12 cellular contexts compared by ENCODE assay signal in genomic region chrX:81259714-81260395, GRCh38. TPM values are rescaled to one million over a fixed set of nuclear protein-coding genes. Genes with fewer than 3 reads are reported as not detected.
DNase-seq lines count a peak whose midpoint lies in the region; TF ChIP-seq lines count a peak whose summit lies in the region.
"Had no signal": no experiment of that assay in that cellular context is flagged by ENCODE, and none has a peak within 500 bp of the region (broad histone marks: within the 10 kb centered on the region; RNA-seq: fewer than 3 reads in every experiment).

No MANE protein-coding gene starts in this region.

- H3K4me3 ChIP-seq in fibroblast of mammary gland (ENCODE audit: control insufficient read depth, low read depth, low read length): no peak overlapping the region
- H3K4me3 ChIP-seq in retinal pigment epithelial cell (ENCODE audit: low read length): no peak overlapping the region

- DNase-seq in ELR (ENCODE audit: low read depth) (peak; percentile 20), RPMI7951 (ENCODE audit: low read depth) (peak; percentile 5), fibroblast of mammary gland (ENCODE audit: low read depth) (peak; percentile 38), retinal pigment epithelial cell (ENCODE audit: low read depth) (peak; percentile 26), cerebellar nuclear complex (lab: John Stamatoyannopoulos, UW) (no peak), middle frontal gyrus (ENCODE audit: extremely low spot score, low spot score) (no peak), retina (no peak)
- no peak for DNase-seq in activated T-cell treated with anti-CD3 and anti-CD28 coated beads, Interleukin-2, amount 50 U/mL, for 48 hours
- DNase-seq: caudate nucleus; CD4-positive, alpha-beta T cell; kidney glomerular epithelial cell; NCI-H146 had no signal

- no peak for TF ChIP-seq CTCF in fibroblast of mammary gland (conservative IDR thresholded peaks at IDR 0.05; ENCODE audit: control insufficient read depth, insufficient read depth, low read depth, low read length)
- TF ChIP-seq CTCF in retinal pigment epithelial cell (conservative IDR thresholded peaks at IDR 0.05; ENCODE audit: low read depth, low read length): no peak

RNA-seq across cellular contexts. Expression of gene SH3BGRL, which starts 58.0 kb away (rescaled TPM):
- total RNA-seq in RPMI7951 (2014; rRNA removed; shearing (Covaris generic)): 98.4 and 122 TPM in 2 replicates

RNA-seq across cellular contexts. Expression of gene HMGN5, which starts 58.1 kb away (rescaled TPM):
- 1.2 and 3.4 TPM in 2 replicates for total RNA-seq in RPMI7951 (2014; rRNA removed; shearing (Covaris generic))

Comparison
In these comparisons a context has a peak if more than half of its experiments do, and no peak if none do; other contexts are left out.
1. DNase-seq: peak in ELR (single experiment), RPMI7951 (single experiment), fibroblast of mammary gland (single experiment) and retinal pigment epithelial cell (single experiment); none in activated T-cell treated with anti-CD3 and anti-CD28 coated beads, Interleukin-2, amount 50 U/mL, for 48 hours (0 of 2), cerebellar nuclear complex (0 of 2), middle frontal gyrus (single experiment) and retina (single experiment).